9 cellular contexts compared by ENCODE assay signal in genomic region chr19:56823956-56824355, GRCh38. TPM values are rescaled to one million over a fixed set of nuclear protein-coding genes. Genes with fewer than 3 reads are reported as not detected.
"Had no signal": no experiment of that assay in that cellular context is flagged by ENCODE, and none has a peak within 500 bp of the region (broad histone marks: within the 10 kb centered on the region; RNA-seq: fewer than 3 reads in every experiment).

No MANE protein-coding gene starts in this region.

- ATAC-seq: GM12878 had no signal

- DNase-seq: GDM1, GF-D8 had no signal

- H3K4me3 ChIP-seq: GM12878 had no signal

- FAIRE-seq: G401.6, GM12878, GM12891, GM12892, GM18507, GM19239 had no signal

RNA-seq across cellular contexts. Expression of gene ZIM2, which starts 16.6 kb away (rescaled TPM):
- total RNA-seq: G401, GM12878 had no signal
- polyA plus RNA-seq: GM12878 had no signal
